Comparison of ENCODE assay signal across 8 cellular contexts in genomic region chr18:74353169-74353775, GRCh38.
DNase-seq lines count a peak whose midpoint lies in the region; ATAC-seq lines count a peak whose summit lies in the region.

No MANE protein-coding gene starts in this region.

- DNase-seq in ELF-1 (ENCODE audit: low read depth, low spot score) (peak; percentile 64), NCI-H1092 (lab: John Stamatoyannopoulos, UW) (peak; percentile 44), T follicular helper cell (ENCODE audit: low read depth) (peak; percentile 44), T47D (ENCODE audit: low read depth in 1 of 2, low spot score in 1 of 2) (peak; percentile 37 to 78), iPS-NIHi7 (ENCODE audit: extremely low spot score) (peak; percentile 73)
- peak in 3 of 4 experiments; percentile 10 to 29 (median 15) for DNase-seq in stimulated activated CD4-positive, alpha-beta T cell treated with anti-CD3 and anti-CD28 coated beads, Interleukin-1b, Interleukin-23, amount 100 ng/mL, for 24 hours (ENCODE audit: low read depth in 4 of 4, low spot score in 1 of 4)

- no peaks in the 10 kb centered on the region for H3K27me3 Mint-ChIP-seq in stimulated activated memory B cell treated with anti-CD40 and anti-IgM and Interleukin-4, amounts not matched to agents 10 μg/mL and 1 μg/mL and 100 μg/mL, for 72 hours

- H3K36me3 Mint-ChIP-seq in stimulated activated memory B cell treated with anti-CD40 and anti-IgM and Interleukin-4, amounts not matched to agents 10 μg/mL and 1 μg/mL and 100 μg/mL, for 72 hours: no peaks in the 10 kb centered on the region

- H3K9me3 Mint-ChIP-seq in stimulated activated memory B cell treated with anti-CD40 and anti-IgM and Interleukin-4, amounts not matched to agents 10 μg/mL and 1 μg/mL and 100 μg/mL, for 72 hours: no peaks in the 10 kb centered on the region

- H3K27ac Mint-ChIP-seq in stimulated activated memory B cell treated with anti-CD40 and anti-IgM and Interleukin-4, amounts not matched to agents 10 μg/mL and 1 μg/mL and 100 μg/mL, for 72 hours: no peak overlapping the region

- no peak overlapping the region for H3K4me3 Mint-ChIP-seq in stimulated activated memory B cell treated with anti-CD40 and anti-IgM and Interleukin-4, amounts not matched to agents 10 μg/mL and 1 μg/mL and 100 μg/mL, for 72 hours

- peak; percentile 54 for ATAC-seq in GM21825 (IDR thresholded peaks at IDR 0.05; ENCODE audit: unreplicated experiment)
- ATAC-seq in stimulated activated memory B cell treated with anti-CD40 and anti-IgM and Interleukin-4, amounts not matched to agents 10 μg/mL and 1 μg/mL and 100 μg/mL, for 72 hours: no peak

- peaks cover 23% of the 10 kb centered on the region for H3K4me1 Mint-ChIP-seq in stimulated activated memory B cell treated with anti-CD40 and anti-IgM and Interleukin-4, amounts not matched to agents 10 μg/mL and 1 μg/mL and 100 μg/mL, for 72 hours

- in situ Hi-C loops in T47D (cut with HindIII; ENCODE audit: low pct_unique_long_range_greater_than_20kb, low sequenced_read_pairs): no loop called here

Comparison
In these comparisons a context has a peak if more than half of its experiments do, and no peak if none do; other contexts are left out.
1. DNase-seq: peak in every context shown above with its lines; median percentile 73 in iPS-NIHi7; 64 in ELF-1; 58 in T47D; 44 in NCI-H1092; 44 in T follicular helper cell; 15 in stimulated activated CD4-positive, alpha-beta T cell treated with anti-CD3 and anti-CD28 coated beads, Interleukin-1b, Interleukin-23, amount 100 ng/mL, for 24 hours.